Comparison of ENCODE assay signal across 1 cellular context in genomic region chr13:43783820-43784219, GRCh38.
TF ChIP-seq lines count a peak whose summit lies in the region.

No MANE protein-coding gene starts in this region.

TF ChIP-seq in GM23338, 12 proteins besides CTCF, POLR2A, EP300 and RAD21 (continued from another document):
- no peak for TF ChIP-seq JUNB (IDR thresholded peaks at IDR 0.05; ENCODE audit: unreplicated experiment)
- TF ChIP-seq REST (IDR thresholded peaks at IDR 0.05; ENCODE audit: unreplicated experiment), result no peak
- TF ChIP-seq STAT1 (IDR thresholded peaks at IDR 0.05; ENCODE audit: unreplicated experiment), result no peak
- TF ChIP-seq CREB1 (CRISPR knock-in tag; IDR thresholded peaks at IDR 0.05; ENCODE audit: low read depth), result no peak
TF ChIP-seq in GM23338: peak in this region for 0.
